Comparison of ENCODE assay signal across 8 cellular contexts in genomic region chr2:164841719-164842623, GRCh38. TPM values are rescaled to one million over a fixed set of nuclear protein-coding genes. Genes with fewer than 3 reads are reported as not detected.
A peak's percentile ranks its signal among the peaks of the same experiment; 100 is the strongest.
DNase-seq lines count a peak whose midpoint lies in the region; ATAC-seq and TF ChIP-seq lines count a peak whose summit lies in the region.

A gene with protein sequence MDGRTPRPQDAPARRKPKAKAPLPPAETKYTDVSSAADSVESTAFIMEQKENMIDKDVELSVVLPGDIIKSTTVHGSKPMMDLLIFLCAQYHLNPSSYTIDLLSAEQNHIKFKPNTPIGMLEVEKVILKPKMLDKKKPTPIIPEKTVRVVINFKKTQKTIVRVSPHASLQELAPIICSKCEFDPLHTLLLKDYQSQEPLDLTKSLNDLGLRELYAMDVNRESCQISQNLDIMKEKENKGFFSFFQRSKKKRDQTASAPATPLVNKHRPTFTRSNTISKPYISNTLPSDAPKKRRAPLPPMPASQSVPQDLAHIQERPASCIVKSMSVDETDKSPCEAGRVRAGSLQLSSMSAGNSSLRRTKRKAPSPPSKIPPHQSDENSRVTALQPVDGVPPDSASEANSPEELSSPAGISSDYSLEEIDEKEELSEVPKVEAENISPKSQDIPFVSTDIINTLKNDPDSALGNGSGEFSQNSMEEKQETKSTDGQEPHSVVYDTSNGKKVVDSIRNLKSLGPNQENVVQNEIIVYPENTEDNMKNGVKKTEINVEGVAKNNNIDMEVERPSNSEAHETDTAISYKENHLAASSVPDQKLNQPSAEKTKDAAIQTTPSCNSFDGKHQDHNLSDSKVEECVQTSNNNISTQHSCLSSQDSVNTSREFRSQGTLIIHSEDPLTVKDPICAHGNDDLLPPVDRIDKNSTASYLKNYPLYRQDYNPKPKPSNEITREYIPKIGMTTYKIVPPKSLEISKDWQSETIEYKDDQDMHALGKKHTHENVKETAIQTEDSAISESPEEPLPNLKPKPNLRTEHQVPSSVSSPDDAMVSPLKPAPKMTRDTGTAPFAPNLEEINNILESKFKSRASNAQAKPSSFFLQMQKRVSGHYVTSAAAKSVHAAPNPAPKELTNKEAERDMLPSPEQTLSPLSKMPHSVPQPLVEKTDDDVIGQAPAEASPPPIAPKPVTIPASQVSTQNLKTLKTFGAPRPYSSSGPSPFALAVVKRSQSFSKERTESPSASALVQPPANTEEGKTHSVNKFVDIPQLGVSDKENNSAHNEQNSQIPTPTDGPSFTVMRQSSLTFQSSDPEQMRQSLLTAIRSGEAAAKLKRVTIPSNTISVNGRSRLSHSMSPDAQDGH (minus strand): TSS chr2:164841823. CDS start chr2:164841196, 627 bp downstream.

- H3K9ac ChIP-seq in duodenal mucosa (ENCODE audit: low read depth in 1 of 2, low read length in 2 of 2) (peak within 1 kb of the TSS; percentile 65 to 74), liver (ENCODE audit: low read depth in 1 of 2, low read length in 2 of 2) (peak within 1 kb of the TSS; percentile 89 to 93)

- peak; percentile 84 for TF ChIP-seq CTCF in WERI-Rb-1 (IDR thresholded peaks at IDR 0.05; ENCODE audit: low read depth, low read length)
- peak; percentile 78 for TF ChIP-seq CTCF in liver (IDR thresholded peaks at IDR 0.05; ENCODE audit: low read depth, low read length, missing input control)

- peaks cover 14 to 29% of the 10 kb centered on the region in 2 donors for H3K4me1 ChIP-seq in duodenal mucosa (ENCODE audit: control insufficient read depth in 1 of 2, insufficient read depth in 2 of 2, low read length in 2 of 2)
- peaks cover 0 to 20% (median 19%) of the 10 kb centered on the region in 4 donors for H3K4me1 ChIP-seq in liver (ENCODE audit: control insufficient read depth in 4 of 4, insufficient read depth in 4 of 4, low read length in 3 of 4)

- H3K4me3 ChIP-seq in WERI-Rb-1 (ENCODE audit: low read depth, low read length) (peak within 1 kb of the TSS; percentile 98), duodenal mucosa (ENCODE audit: low read depth in 1 of 2, low read length in 2 of 2) (peak within 1 kb of the TSS; percentile 75 to 77), liver (ENCODE audit: low read depth in 1 of 3, low read length in 3 of 3) (peak within 1 kb of the TSS; percentile 79 to 95 (median 80))

- no peaks in the 10 kb centered on the region for H3K27me3 ChIP-seq in WERI-Rb-1 (ENCODE audit: insufficient read depth, low read depth, severe bottlenecking)
- no peaks in the 10 kb centered on the region for H3K27me3 ChIP-seq in duodenal mucosa (ENCODE audit: control insufficient read depth in 1 of 2, insufficient read depth in 2 of 2, low read length in 2 of 2)
- no peaks in the 10 kb centered on the region for H3K27me3 ChIP-seq in liver (ENCODE audit: control insufficient read depth in 4 of 4, insufficient read depth in 4 of 4, low read length in 3 of 4)

- H3K36me3 ChIP-seq in WERI-Rb-1 (peaks cover 4% of the 10 kb centered on the region; the same call in 1 of the 2 replicates), duodenal mucosa (ENCODE audit: control insufficient read depth in 1 of 2, insufficient read depth in 2 of 2, low read length in 2 of 2) (no peaks in the 10 kb centered on the region), liver (ENCODE audit: control insufficient read depth in 4 of 4, insufficient read depth in 3 of 4, low read depth in 1 of 4, low read length in 3 of 4) (no peaks in the 10 kb centered on the region)

- peak; percentile 70 for ATAC-seq in HG02588 (IDR thresholded peaks at IDR 0.05; ENCODE audit: unreplicated experiment)

- H3K27ac ChIP-seq in WERI-Rb-1 = peak within 1 kb of the TSS; percentile 94
- peak within 1 kb of the TSS; percentile 91 for H3K27ac ChIP-seq in duodenal mucosa (ENCODE audit: low read depth, low read length)
- H3K27ac ChIP-seq in liver (ENCODE audit: low read depth in 1 of 2, low read length in 2 of 2) = peak within 1 kb of the TSS; percentile 91 to 97

- under 1% methylated on average over 57 of the region's 57 CpGs for WGBS in liver

- H3K9me3 ChIP-seq in WERI-Rb-1 (ENCODE audit: severe bottlenecking) (no peaks in the 10 kb centered on the region), duodenal mucosa (ENCODE audit: control insufficient read depth in 1 of 2, low read length in 2 of 2) (no peaks in the 10 kb centered on the region), liver (ENCODE audit: control insufficient read depth in 4 of 4, low read length in 3 of 4) (no peaks in the 10 kb centered on the region)

- DNase-seq in SIG-M5 treated with dmso at 0.1 percent for 504 hours (lab: John Stamatoyannopoulos, UW; ENCODE audit: unreplicated experiment) (peak; percentile 27), SIG-M5 (lab: John Stamatoyannopoulos, UW) (no peak), NCI-H1105 (lab: John Stamatoyannopoulos, UW) (peak; percentile 71), WERI-Rb-1 (peak; percentile 88)
- peak; percentile 30 to 35 for DNase-seq in stimulated activated CD4-positive, alpha-beta T cell treated with anti-CD3 and anti-CD28 coated beads, Interleukin-4, amount 100 ng/mL, for 48 hours (ENCODE audit: low read depth in 2 of 2)

- TF ChIP-seq RAD21 in liver (IDR thresholded peaks at IDR 0.05) = peak; percentile 74 to 86

TF ChIP-seq in liver, 16 proteins besides CTCF, POLR2A, EP300 and RAD21:
- TF ChIP-seq NR2F2 (IDR thresholded peaks at IDR 0.05) = no peak
- TF ChIP-seq HNF4A (conservative IDR thresholded peaks at IDR 0.05) = peak; percentile 3 to 16
- no peak for TF ChIP-seq FOXA2 (IDR thresholded peaks at IDR 0.05)
- TF ChIP-seq RXRA (IDR thresholded peaks at IDR 0.05) = peak in 1 of 2 donors; percentile 40
- TF ChIP-seq ZBTB33 (IDR thresholded peaks at IDR 0.05) = no peak
- TF ChIP-seq EGR1 (IDR thresholded peaks at IDR 0.05; ENCODE audit: low read depth in 2 of 2) = no peak
- no peak for TF ChIP-seq MAX (IDR thresholded peaks at IDR 0.05)
- TF ChIP-seq SP1 (IDR thresholded peaks at IDR 0.05) = peak; percentile 50
- peak; percentile 20 for TF ChIP-seq REST (IDR thresholded peaks at IDR 0.05)
- peak; percentile 24 for TF ChIP-seq TAF1 (conservative IDR thresholded peaks at IDR 0.05)
- TF ChIP-seq YY1 (IDR thresholded peaks at IDR 0.05) = peak; percentile 50
- no peak for TF ChIP-seq ATF3 (IDR thresholded peaks at IDR 0.05)
- no peak for TF ChIP-seq JUND (IDR thresholded peaks at IDR 0.05)
- TF ChIP-seq HNF4G (IDR thresholded peaks at IDR 0.05) = no peak
- TF ChIP-seq GABPA (IDR thresholded peaks at IDR 0.05 in 1 of 2, conservative IDR thresholded peaks at IDR 0.05 in 1 of 2) = no peak
- TF ChIP-seq FOXA1 (IDR thresholded peaks at IDR 0.05) = no peak

RNA-seq across cellular contexts. Expression of the gene that starts here (rescaled TPM):
- total RNA-seq in liver = 100 to 1,000 TPM in 1 of 2 donors, 10 to 100 TPM in 1; 16.3 to 114 TPM
- polyA plus RNA-seq in liver = 10 to 100 TPM; 23.2 to 49.6 TPM
